13 cellular contexts compared by ENCODE assay signal in the genomic region with DNA sequence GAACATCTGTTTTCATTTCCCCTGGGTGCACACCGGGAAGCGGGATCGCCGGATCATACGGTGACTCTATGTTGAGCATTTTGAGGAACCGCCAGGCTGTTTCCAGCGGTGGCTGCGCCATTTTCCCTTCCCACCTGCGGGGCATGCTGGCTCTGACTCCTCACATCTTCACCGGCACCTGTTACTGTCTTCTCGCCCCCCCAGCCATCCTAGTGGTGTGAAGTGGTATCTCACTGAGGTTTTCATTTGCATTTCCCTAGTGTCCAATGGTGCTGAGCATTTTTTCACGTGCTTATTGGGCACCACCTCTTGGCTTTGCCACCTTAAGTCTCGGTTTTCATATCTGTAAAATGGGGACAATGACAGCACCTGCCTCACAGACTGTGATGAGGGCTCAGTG. TPM values are rescaled to one million over a fixed set of nuclear protein-coding genes. Genes with fewer than 3 reads are reported as not detected.
A peak's percentile ranks its signal among the peaks of the same experiment; 100 is the strongest.
DNase-seq lines count a peak whose midpoint lies in the region; TF ChIP-seq lines count a peak whose summit lies in the region.
"Had no signal": no experiment of that assay in that cellular context is flagged by ENCODE, and none has a peak within 500 bp of the region (broad histone marks: within the 10 kb centered on the region; RNA-seq: fewer than 3 reads in every experiment).

No MANE protein-coding gene starts in this region.

- no peak overlapping the region for H4K8ac ChIP-seq in trophoblast cell (ENCODE audit: low read depth, low read length)

- H4K20me1 ChIP-seq in KMS-11 (ENCODE audit: insufficient read depth): no peaks in the 10 kb centered on the region

- no peak overlapping the region for H2BK5ac ChIP-seq in trophoblast cell (ENCODE audit: low read depth, low read length, poor library complexity)

- WGBS in endodermal cell (ENCODE audit: insufficient coverage in 1 of 2, insufficient read length in 1 of 2), 2 experiments: 86 to 90% methylated on average over 10 to 13 of the region's 13 CpGs
- WGBS in trophoblast cell (ENCODE audit: extremely low coverage, insufficient coverage, insufficient read length): no CpG with 5 or more reads among the region's 13 CpGs

- peak; percentile 44 for DNase-seq in ELR (ENCODE audit: low read depth)
- DNase-seq in endodermal cell: peak; percentile 72
- peak; percentile 54 to 70 for DNase-seq in trophoblast cell
- DNase-seq in cerebellum (ENCODE audit: low spot score): no peak
- DNase-seq in stimulated activated naive CD4-positive, alpha-beta T cell treated with Interleukin-2 at 50 U/mL for 16 hours (lab: John Stamatoyannopoulos, UW): no peak
- DNase-seq in NCI-H2029 treated with DMSO at 0.1 percent for 48 hours (lab: John Stamatoyannopoulos, UW): no peak
- DNase-seq: activated T-cell treated with anti-CD3 and anti-CD28 coated beads, Interleukin-2, amount 50 U/mL, for 1 hour; erythroblast; naive B cell; NCI-H2081; stimulated activated CD4-positive, alpha-beta T cell treated with anti-CD3 and anti-CD28 coated beads, Interleukin-12 subunit alpha, Interleukin-12 subunit beta, amount 100 ng/mL, for 4 hours; stimulated activated CD8-positive, alpha-beta memory T cell treated with anti-CD3 and anti-CD28 coated beads, Interleukin-4, amount 100 ng/mL, for 48 hours had no signal

- no peak overlapping the region for H3K4ac ChIP-seq in trophoblast cell (ENCODE audit: low read depth, low read length)

- no peak overlapping the region for H3K14ac ChIP-seq in trophoblast cell (ENCODE audit: low read length)

- peaks cover 38% of the 10 kb centered on the region for H3K27me3 Mint-ChIP-seq in endodermal cell (ENCODE audit: insufficient read depth)

- H3K27me3 ChIP-seq in KMS-11 (ENCODE audit: insufficient read depth, low read depth): peaks cover 3% of the 10 kb centered on the region; the same call in 1 of the 2 replicates
- no peaks in the 10 kb centered on the region for H3K27me3 ChIP-seq in endodermal cell (ENCODE audit: control insufficient read depth, insufficient read depth, low read length, poor library complexity, severe bottlenecking)
- no peaks in the 10 kb centered on the region for H3K27me3 ChIP-seq in trophoblast cell (ENCODE audit: insufficient read depth, low read length)

- no peak overlapping the region for H3K27ac Mint-ChIP-seq in endodermal cell
- H3K27ac Mint-ChIP-seq: naive B cell had no signal

- H3K4me1 ChIP-seq in KMS-11 (ENCODE audit: low read depth, poor library complexity, severe bottlenecking): no peaks in the 10 kb centered on the region
- no peaks in the 10 kb centered on the region for H3K4me1 ChIP-seq in endodermal cell (ENCODE audit: control insufficient read depth, insufficient read depth, low read length)
- peaks cover 12 to 18% of the 10 kb centered on the region in 2 experiments for H3K4me1 ChIP-seq in trophoblast cell (ENCODE audit: control insufficient read depth in 1 of 2, insufficient read depth in 2 of 2, low read length in 2 of 2)

- H3K4me1 Mint-ChIP-seq in endodermal cell: peaks cover 6% of the 10 kb centered on the region

- H3K36me3 ChIP-seq in KMS-11 (ENCODE audit: insufficient read depth) (no peaks in the 10 kb centered on the region), endodermal cell (ENCODE audit: control insufficient read depth, insufficient read depth, low read length) (no peaks in the 10 kb centered on the region), trophoblast cell (ENCODE audit: control insufficient read depth in 1 of 2, insufficient read depth in 2 of 2, low read length in 2 of 2) (no peaks in the 10 kb centered on the region)

- TF ChIP-seq CTCF in KMS-11 (conservative IDR thresholded peaks at IDR 0.05; ENCODE audit: low read depth, low read length) (peak; percentile 15; the same call in 1 of the 2 replicates), endodermal cell (conservative IDR thresholded peaks at IDR 0.05) (peak; percentile 64)

- no peaks in the 10 kb centered on the region for H3K79me2 ChIP-seq in KMS-11 (ENCODE audit: insufficient read depth, low read depth)
- no peaks in the 10 kb centered on the region for H3K79me2 ChIP-seq in trophoblast cell (ENCODE audit: control insufficient read depth, insufficient read depth, low read length, poor library complexity)

- H3K27ac ChIP-seq in KMS-11 (no peak overlapping the region), endodermal cell (ENCODE audit: low read depth, low read length) (no peak overlapping the region), trophoblast cell (ENCODE audit: low read depth, low read length) (no peak overlapping the region)

- H3K79me1 ChIP-seq in trophoblast cell (ENCODE audit: low read length): peaks cover 3% of the 10 kb centered on the region

- no peak overlapping the region for H3K23ac ChIP-seq in trophoblast cell (ENCODE audit: low read length)

- no peak overlapping the region for H4K91ac ChIP-seq in trophoblast cell (ENCODE audit: low read depth, low read length)

- H2AFZ ChIP-seq in KMS-11 (ENCODE audit: low read depth): no peak overlapping the region
- no peak overlapping the region for H2AFZ ChIP-seq in trophoblast cell (ENCODE audit: insufficient read depth, low read length, poor library complexity)

- H3K18ac ChIP-seq in trophoblast cell (ENCODE audit: low read length): no peak overlapping the region

- no peak overlapping the region for H3K4me3 Mint-ChIP-seq in endodermal cell

- H3K9me3 ChIP-seq in endodermal cell (ENCODE audit: control insufficient read depth, low read length) (no peaks in the 10 kb centered on the region), trophoblast cell (ENCODE audit: insufficient read depth, low read depth, low read length) (no peaks in the 10 kb centered on the region)

- H4K12ac ChIP-seq in trophoblast cell (ENCODE audit: low read depth, low read length): no peak overlapping the region

- H2AK5ac ChIP-seq in trophoblast cell (ENCODE audit: low read length): no peak overlapping the region

- H3K9ac ChIP-seq in KMS-11: no peak overlapping the region
- no peak overlapping the region for H3K9ac ChIP-seq in endodermal cell (ENCODE audit: extremely low read depth, low read length, poor library complexity, severe bottlenecking)
- H3K9ac ChIP-seq in trophoblast cell (ENCODE audit: low read length): no peak overlapping the region

- H3K4me3 ChIP-seq in KMS-11 (IDR thresholded peaks at IDR 0.05; ENCODE audit: insufficient read depth, low read depth, low read length) (no peak overlapping the region), endodermal cell (ENCODE audit: low read length) (no peak overlapping the region), trophoblast cell (ENCODE audit: low read depth, low read length) (no peak overlapping the region)

- no peak overlapping the region for H2BK12ac ChIP-seq in trophoblast cell (ENCODE audit: low read length)

- H3K4me2 ChIP-seq in KMS-11 (no peak overlapping the region), trophoblast cell (ENCODE audit: low read length) (no peak overlapping the region)

- H3K9me3 Mint-ChIP-seq in endodermal cell: no peaks in the 10 kb centered on the region
- H3K9me3 Mint-ChIP-seq: naive B cell had no signal

- no peak overlapping the region for H2BK120ac ChIP-seq in trophoblast cell (ENCODE audit: insufficient read depth, low read length, poor library complexity)

- H3K36me3 Mint-ChIP-seq in endodermal cell (ENCODE audit: low read depth): no peaks in the 10 kb centered on the region
- H3K36me3 Mint-ChIP-seq: naive B cell had no signal

RNA-seq across cellular contexts. Expression of a gene that starts 44.1 kb away (rescaled TPM):
- 10 to 100 TPM; 25.0 to 31.4 TPM for total RNA-seq in endodermal cell
- polyA plus RNA-seq in endodermal cell (2013, experiment 1 of 2): 39.1 TPM
- 38.7 TPM for polyA plus RNA-seq in endodermal cell (2013, experiment 2 of 2)
- polyA plus RNA-seq in trophoblast cell (2013): 5.5 and 6.1 TPM in 2 replicates
- total RNA-seq in cerebellum: 26.8 TPM

Comparison
In these comparisons a context has a peak if more than half of its experiments do, and no peak if none do; other contexts are left out.
1. DNase-seq: peak in ELR (single experiment), endodermal cell (single experiment) and trophoblast cell (2 of 2); none in cerebellum (single experiment), stimulated activated naive CD4-positive, alpha-beta T cell treated with Interleukin-2 at 50 U/mL for 16 hours (single experiment) and NCI-H2029 treated with DMSO at 0.1 percent for 48 hours (single experiment).